In the genomic region with DNA sequence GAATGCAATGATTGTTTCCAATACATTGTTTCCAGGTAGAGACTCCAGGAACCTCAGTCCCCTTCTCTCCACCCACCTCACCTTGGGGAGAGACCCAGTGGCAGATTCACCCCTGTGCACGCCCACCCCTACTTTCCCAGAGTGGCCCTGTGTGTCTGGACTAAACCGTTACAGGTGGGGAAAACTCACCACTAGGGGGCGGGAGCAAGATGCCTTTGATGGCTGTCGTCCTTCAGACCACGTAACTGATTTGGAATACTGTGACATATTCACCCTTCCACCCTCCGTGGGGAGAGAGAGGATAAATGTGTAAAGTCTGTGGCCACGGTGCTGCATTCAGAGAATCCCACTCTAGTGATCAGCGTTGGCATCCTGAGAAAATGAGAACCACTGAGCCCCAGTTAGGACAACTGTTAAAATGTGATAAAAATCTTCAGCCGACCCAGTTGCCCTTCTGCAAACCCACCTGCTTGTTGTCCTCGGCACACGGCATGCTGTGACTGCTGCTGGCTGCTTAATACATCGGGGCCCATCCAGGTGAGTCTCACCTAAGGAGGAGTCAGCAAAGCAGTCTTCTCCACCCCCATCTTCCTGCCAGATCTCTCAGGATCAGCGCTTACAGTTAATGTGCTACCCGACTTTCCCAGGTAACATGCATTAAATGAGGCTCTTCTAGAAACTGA, we compare ENCODE assay signal across 8 cellular contexts. TPM values are rescaled to one million over a fixed set of nuclear protein-coding genes. Genes with fewer than 3 reads are reported as not detected.
A peak's percentile ranks its signal among the peaks of the same experiment; 100 is the strongest.
DNase-seq lines count a peak whose midpoint lies in the region; ATAC-seq and TF ChIP-seq lines count a peak whose summit lies in the region.

No MANE protein-coding gene starts in this region.

- peaks cover 5% of the 10 kb centered on the region for H3K4me1 ChIP-seq in fibroblast of lung (ENCODE audit: control insufficient read depth, extremely low read depth, insufficient read depth, low read length)

- H3K27ac ChIP-seq in fibroblast of lung (ENCODE audit: insufficient read depth, low read length): no peak overlapping the region

- no peaks in the 10 kb centered on the region for H3K79me2 ChIP-seq in fibroblast of lung (ENCODE audit: control insufficient read depth, insufficient read depth, low read length)

- no peak overlapping the region for H2AFZ ChIP-seq in fibroblast of lung (ENCODE audit: low read length)

- H3K27me3 ChIP-seq in fibroblast of lung (ENCODE audit: control insufficient read depth, insufficient read depth, low read length): no peaks in the 10 kb centered on the region

- DNase-seq in AG09319 (ENCODE audit: extremely low read depth, low read depth): peak; percentile 30
- peak; percentile 87 for DNase-seq in OCI-M1 (lab: John Stamatoyannopoulos, UW)
- DNase-seq in activated T-cell treated with anti-CD3 and anti-CD28 coated beads, Interleukin-2, amount 50 U/mL, for 24 hours: peak; percentile 78
- peak; percentile 66 to 82 for DNase-seq in fibroblast of lung (ENCODE audit: low read depth in 2 of 2)
- DNase-seq in nephron progenitor cell: peak; percentile 84
- DNase-seq in stimulated activated naive CD8-positive, alpha-beta T cell treated with anti-CD3 and anti-CD28 coated beads, Interleukin-15, amount 100 ng/mL, for 72 hours: peak; percentile 65 to 72

- no peaks in the 10 kb centered on the region for H4K20me1 ChIP-seq in fibroblast of lung (ENCODE audit: control insufficient read depth, extremely low read depth, insufficient read depth, low read length)

- H3K9me3 ChIP-seq in fibroblast of lung (ENCODE audit: control insufficient read depth, insufficient read depth, low read depth, low read length): no peaks in the 10 kb centered on the region

- no peaks in the 10 kb centered on the region for H3K27me3 Mint-ChIP-seq in activated T-cell treated with anti-CD3 and anti-CD28 coated beads, Interleukin-2, amount 50 U/mL, for 24 hours
- H3K27me3 Mint-ChIP-seq in nephron progenitor cell (ENCODE audit: low read depth, poor library complexity): peaks cover 4% of the 10 kb centered on the region
- H3K27me3 Mint-ChIP-seq in stimulated activated naive CD8-positive, alpha-beta T cell treated with anti-CD3 and anti-CD28 coated beads, Interleukin-15, amount 100 ng/mL, for 72 hours: no peaks in the 10 kb centered on the region

- H3K4me3 Mint-ChIP-seq in activated T-cell treated with anti-CD3 and anti-CD28 coated beads, Interleukin-2, amount 50 U/mL, for 24 hours: no peak overlapping the region
- H3K4me3 Mint-ChIP-seq in nephron progenitor cell: no peak overlapping the region
- no peak overlapping the region for H3K4me3 Mint-ChIP-seq in stimulated activated naive CD8-positive, alpha-beta T cell treated with anti-CD3 and anti-CD28 coated beads, Interleukin-15, amount 100 ng/mL, for 72 hours

- H3K4me1 Mint-ChIP-seq in activated T-cell treated with anti-CD3 and anti-CD28 coated beads, Interleukin-2, amount 50 U/mL, for 24 hours (ENCODE audit: low read depth): peaks cover 51% of the 10 kb centered on the region
- peaks cover 13% of the 10 kb centered on the region for H3K4me1 Mint-ChIP-seq in nephron progenitor cell
- peaks cover 54% of the 10 kb centered on the region for H3K4me1 Mint-ChIP-seq in stimulated activated naive CD8-positive, alpha-beta T cell treated with anti-CD3 and anti-CD28 coated beads, Interleukin-15, amount 100 ng/mL, for 72 hours

- no peaks in the 10 kb centered on the region for H3K9me3 Mint-ChIP-seq in activated T-cell treated with anti-CD3 and anti-CD28 coated beads, Interleukin-2, amount 50 U/mL, for 24 hours
- no peaks in the 10 kb centered on the region for H3K9me3 Mint-ChIP-seq in nephron progenitor cell
- H3K9me3 Mint-ChIP-seq in stimulated activated naive CD8-positive, alpha-beta T cell treated with anti-CD3 and anti-CD28 coated beads, Interleukin-15, amount 100 ng/mL, for 72 hours: no peaks in the 10 kb centered on the region

- no peak overlapping the region for H3K27ac Mint-ChIP-seq in activated T-cell treated with anti-CD3 and anti-CD28 coated beads, Interleukin-2, amount 50 U/mL, for 24 hours
- H3K27ac Mint-ChIP-seq in nephron progenitor cell: no peak overlapping the region
- no peak overlapping the region for H3K27ac Mint-ChIP-seq in stimulated activated naive CD8-positive, alpha-beta T cell treated with anti-CD3 and anti-CD28 coated beads, Interleukin-15, amount 100 ng/mL, for 72 hours

- ATAC-seq in GM18868 (IDR thresholded peaks at IDR 0.05; ENCODE audit: unreplicated experiment) (peak; percentile 70), HG03571 (IDR thresholded peaks at IDR 0.05; ENCODE audit: unreplicated experiment) (peak; percentile 67)
- peak; percentile 78 for ATAC-seq in stimulated activated naive CD8-positive, alpha-beta T cell treated with anti-CD3 and anti-CD28 coated beads, Interleukin-15, amount 100 ng/mL, for 72 hours

- H3K4me2 ChIP-seq in fibroblast of lung (ENCODE audit: extremely low read depth, insufficient read depth, low read length): no peak overlapping the region

- H3K36me3 Mint-ChIP-seq in activated T-cell treated with anti-CD3 and anti-CD28 coated beads, Interleukin-2, amount 50 U/mL, for 24 hours (ENCODE audit: low read depth): peaks cover 15% of the 10 kb centered on the region
- peaks cover 59% of the 10 kb centered on the region for H3K36me3 Mint-ChIP-seq in nephron progenitor cell (ENCODE audit: low read depth)

- peak; percentile 85 for TF ChIP-seq CTCF in AG09319 (IDR thresholded peaks at IDR 0.05; ENCODE audit: low read depth, low read length)
- TF ChIP-seq CTCF in fibroblast of lung (conservative IDR thresholded peaks at IDR 0.05 in 1 of 2, IDR thresholded peaks at IDR 0.05 in 1 of 2; ENCODE audit: low read depth in 1 of 2, low read length in 2 of 2): peak; percentile 87 to 91
- peak; percentile 82 for TF ChIP-seq CTCF in nephron progenitor cell (IDR thresholded peaks at IDR 0.05)

- peaks cover 4% of the 10 kb centered on the region for H3K36me3 ChIP-seq in fibroblast of lung (ENCODE audit: control insufficient read depth, insufficient read depth, low read length)

- H3K4me3 ChIP-seq in fibroblast of lung (replicated peaks in 1 of 4; ENCODE audit: control extremely low read depth in 1 of 4, insufficient read depth in 1 of 4, low read depth in 3 of 4, low read length in 4 of 4): no peak overlapping the region

- no peak overlapping the region for H3K9ac ChIP-seq in fibroblast of lung (ENCODE audit: insufficient read depth, low read length)

RNA-seq across cellular contexts. Expression of gene NMT2, which starts 41.5 kb away (rescaled TPM):
- 21.0 and 21.3 TPM in 2 replicates for total RNA-seq in fibroblast of lung
- 16.6 and 35.2 TPM in 2 replicates for polyA plus RNA-seq in fibroblast of lung
- 18.8 and 37.7 TPM in 2 replicates for polyA plus RNA-seq in fibroblast of lung (2012)
- 7.5 and 11.8 TPM in 2 replicates for polyA minus RNA-seq in fibroblast of lung (ENCODE audit: low replicate concordance)

Comparison
In these comparisons a context has a peak if more than half of its experiments do, and no peak if none do; other contexts are left out.
1. DNase-seq: peak in every context shown above with its lines; median percentile 87 in OCI-M1; 84 in nephron progenitor cell; 78 in activated T-cell treated with anti-CD3 and anti-CD28 coated beads, Interleukin-2, amount 50 U/mL, for 24 hours; 74 in fibroblast of lung; 68 in stimulated activated naive CD8-positive, alpha-beta T cell treated with anti-CD3 and anti-CD28 coated beads, Interleukin-15, amount 100 ng/mL, for 72 hours; 30 in AG09319.